Comparison of ENCODE assay signal across 29 cellular contexts in the genomic region with DNA sequence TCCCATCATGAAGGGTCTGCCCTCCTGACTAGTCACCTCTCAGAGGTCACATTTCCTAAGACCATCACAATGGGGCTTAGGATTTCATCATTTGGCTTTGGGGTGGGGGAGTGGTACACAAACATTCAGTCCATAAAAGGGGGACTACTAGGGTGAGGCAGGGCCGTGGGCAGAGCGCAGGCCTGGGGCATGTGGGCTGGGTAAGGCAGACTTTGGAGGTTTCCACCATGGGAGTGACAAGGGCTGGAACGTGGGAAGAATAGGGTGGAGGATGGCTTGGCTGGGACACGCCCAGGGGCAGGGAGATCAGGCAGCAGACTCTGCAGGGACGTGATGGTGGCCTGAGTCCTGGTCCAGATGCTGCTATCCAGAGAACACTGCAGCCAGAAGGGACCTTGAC. TPM values are rescaled to one million over a fixed set of nuclear protein-coding genes. Genes with fewer than 3 reads are reported as not detected.
"Had no signal": no experiment of that assay in that cellular context is flagged by ENCODE, and none has a peak within 500 bp of the region (broad histone marks: within the 10 kb centered on the region; RNA-seq: fewer than 3 reads in every experiment).

No MANE protein-coding gene starts in this region.

- H3K9me3 Mint-ChIP-seq: activated CD4-positive, alpha-beta T cell treated with anti-CD3 and anti-CD28 coated beads, Interleukin-2, amount 10 ng/mL, durations not matched to agents 24 days and 14 days; activated naive CD4-positive, alpha-beta T cell treated with anti-CD3 and anti-CD28 coated beads, Interleukin-2, amount 50 U/mL, for 72 hours; activated naive CD8-positive, alpha-beta T cell treated with anti-CD3 and anti-CD28 coated beads, Interleukin-2, amount 50 U/mL, for 24 hours; activated T-cell treated with anti-CD3 and anti-CD28 coated beads, Interleukin-2, amount 50 U/mL, for 24 hours; activated T-helper 1 cell treated with anti-CD3 and anti-CD28 coated beads, Interleukin-12 subunit alpha, Interleukin-12 subunit beta, Interleukin-2, Interleukin-4 antibody, amounts not matched to agents 30 ng/mL and 10 ng/mL and 1 ng/mL, durations not matched to agents 14 hours and 24 hours and 36 hours; T-helper 1 cell treated with Interleukin-12 subunit alpha and Interleukin-12 subunit beta and Interleukin-4 antibody, amounts not matched to agents 30 μg/mL and 1 μg/mL, for 36 hours had no signal

- DNase-seq: activated CD4-positive, alpha-beta T cell treated with anti-CD3 and anti-CD28 coated beads, Interleukin-2, amount 10 ng/mL, durations not matched to agents 24 days and 14 days; activated CD4-positive, alpha-beta T cell treated with anti-CD3 and anti-CD28 coated beads, Interleukin-2, amount 50 U/mL, for 48 hours; activated CD8-positive, alpha-beta memory T cell treated with anti-CD3 and anti-CD28 coated beads, Interleukin-2, amount 10 ng/mL, durations not matched to agents 7 days and 5 days; activated effector memory CD4-positive, alpha-beta T cell treated with anti-CD3 and anti-CD28 coated beads, Interleukin-2, amount 50 U/mL, for 16 hours; activated naive CD4-positive, alpha-beta T cell treated with Interleukin-2 at 50 U/mL for 16 hours; activated naive CD8-positive, alpha-beta T cell treated with anti-CD3 and anti-CD28 coated beads, Interleukin-2, amount 50 U/mL, for 24 hours; activated T-cell treated with anti-CD3 and anti-CD28 coated beads, Interleukin-2, amount 50 U/mL, for 24 hours; amniotic stem cell; body of pancreas; Karpas-422; MM.1S; NCI-H1105; NCI-H1436; NCI-H1694 treated with DMSO at 0.1 percent for 48 hours; NCI-H2081; NCI-H510A treated with DMSO at 0.1 percent for 48 hours; NK-92 treated with Interleukin-12 subunit alpha and Interleukin-12 subunit beta, amount 100 ng/mL, for 24 hours; OCI-M1; SHP77 treated with DMSO at 0.1 percent for 48 hours had no signal

- H3K27me3 ChIP-seq: ascending aorta, body of pancreas had no signal

- H3K27ac Mint-ChIP-seq: activated CD4-positive, alpha-beta T cell treated with anti-CD3 and anti-CD28 coated beads, Interleukin-2, amount 10 ng/mL, durations not matched to agents 24 days and 14 days; activated CD8-positive, alpha-beta memory T cell treated with anti-CD3 and anti-CD28 coated beads, Interleukin-2, amount 10 ng/mL, durations not matched to agents 7 days and 5 days; activated naive CD4-positive, alpha-beta T cell treated with anti-CD3 and anti-CD28 coated beads, Interleukin-2, amount 50 U/mL, for 72 hours; activated naive CD8-positive, alpha-beta T cell treated with anti-CD3 and anti-CD28 coated beads, Interleukin-2, amount 50 U/mL, for 24 hours; activated T-cell treated with anti-CD3 and anti-CD28 coated beads, Interleukin-2, amount 50 U/mL, for 24 hours; activated T-helper 1 cell treated with anti-CD3 and anti-CD28 coated beads, Interleukin-12 subunit alpha, Interleukin-12 subunit beta, Interleukin-2, Interleukin-4 antibody, amounts not matched to agents 30 ng/mL and 10 ng/mL and 1 ng/mL, durations not matched to agents 14 hours and 24 hours and 36 hours; T-helper 1 cell treated with Interleukin-12 subunit alpha and Interleukin-12 subunit beta and Interleukin-4 antibody, amounts not matched to agents 30 μg/mL and 1 μg/mL, for 36 hours had no signal

- H3K27ac ChIP-seq: ascending aorta, body of pancreas, RWPE1 had no signal

- H3K36me3 ChIP-seq: ascending aorta had no signal

- H3K36me3 Mint-ChIP-seq: activated CD8-positive, alpha-beta memory T cell treated with anti-CD3 and anti-CD28 coated beads, Interleukin-2, amount 10 ng/mL, durations not matched to agents 7 days and 5 days; activated naive CD4-positive, alpha-beta T cell treated with anti-CD3 and anti-CD28 coated beads, Interleukin-2, amount 50 U/mL, for 72 hours had no signal

- H3K9me3 ChIP-seq: ascending aorta, body of pancreas had no signal

- H3K4me1 Mint-ChIP-seq: activated CD8-positive, alpha-beta memory T cell treated with anti-CD3 and anti-CD28 coated beads, Interleukin-2, amount 10 ng/mL, durations not matched to agents 7 days and 5 days; activated naive CD8-positive, alpha-beta T cell treated with anti-CD3 and anti-CD28 coated beads, Interleukin-2, amount 50 U/mL, for 24 hours had no signal

- H3K4me3 Mint-ChIP-seq: activated CD4-positive, alpha-beta T cell treated with anti-CD3 and anti-CD28 coated beads, Interleukin-2, amount 10 ng/mL, durations not matched to agents 24 days and 14 days; activated CD8-positive, alpha-beta memory T cell treated with anti-CD3 and anti-CD28 coated beads, Interleukin-2, amount 10 ng/mL, durations not matched to agents 7 days and 5 days; activated naive CD8-positive, alpha-beta T cell treated with anti-CD3 and anti-CD28 coated beads, Interleukin-2, amount 50 U/mL, for 24 hours; activated T-cell treated with anti-CD3 and anti-CD28 coated beads, Interleukin-2, amount 50 U/mL, for 24 hours; activated T-helper 1 cell treated with anti-CD3 and anti-CD28 coated beads, Interleukin-12 subunit alpha, Interleukin-12 subunit beta, Interleukin-2, Interleukin-4 antibody, amounts not matched to agents 30 ng/mL and 10 ng/mL and 1 ng/mL, durations not matched to agents 14 hours and 24 hours and 36 hours; T-helper 1 cell treated with Interleukin-12 subunit alpha and Interleukin-12 subunit beta and Interleukin-4 antibody, amounts not matched to agents 30 μg/mL and 1 μg/mL, for 36 hours had no signal

- H3K27me3 Mint-ChIP-seq: activated CD8-positive, alpha-beta memory T cell treated with anti-CD3 and anti-CD28 coated beads, Interleukin-2, amount 10 ng/mL, durations not matched to agents 7 days and 5 days; activated naive CD8-positive, alpha-beta T cell treated with anti-CD3 and anti-CD28 coated beads, Interleukin-2, amount 50 U/mL, for 24 hours; activated T-cell treated with anti-CD3 and anti-CD28 coated beads, Interleukin-2, amount 50 U/mL, for 24 hours had no signal

- ATAC-seq: activated CD4-positive, CD25-positive, alpha-beta regulatory T cell treated with anti-CD3 and anti-CD28 coated beads, Interleukin-2, amount 50 U/mL, for 24 hours; activated CD8-positive, alpha-beta memory T cell treated with anti-CD3 and anti-CD28 coated beads, Interleukin-2, amount 10 ng/mL, durations not matched to agents 7 days and 5 days; activated naive CD4-positive, alpha-beta T cell treated with anti-CD3 and anti-CD28 coated beads, Interleukin-2, amount 50 U/mL, for 72 hours; activated naive CD8-positive, alpha-beta T cell treated with anti-CD3 and anti-CD28 coated beads, Interleukin-2, amount 50 U/mL, for 24 hours; body of pancreas; Panc1 had no signal

- FAIRE-seq: K562 had no signal

- H3K4me1 ChIP-seq: ascending aorta had no signal

- H3K4me3 ChIP-seq: ascending aorta, body of pancreas, K562 had no signal

RNA-seq across cellular contexts. Expression of gene CRHR2, which starts 24.6 kb away (rescaled TPM):
- total RNA-seq: activated CD4-positive, alpha-beta T cell treated with anti-CD3 and anti-CD28 coated beads, Interleukin-2, amount 10 ng/mL, durations not matched to agents 24 days and 14 days; activated CD8-positive, alpha-beta memory T cell treated with anti-CD3 and anti-CD28 coated beads, Interleukin-2, amount 10 ng/mL, durations not matched to agents 7 days and 5 days; activated naive CD4-positive, alpha-beta T cell treated with anti-CD3 and anti-CD28 coated beads, Interleukin-2, amount 50 U/mL, for 72 hours; activated T-helper 1 cell treated with anti-CD3 and anti-CD28 coated beads, Interleukin-12 subunit alpha, Interleukin-12 subunit beta, Interleukin-2, Interleukin-4 antibody, amounts not matched to agents 30 ng/mL and 10 ng/mL and 1 ng/mL, durations not matched to agents 14 hours and 24 hours and 36 hours; bronchial epithelial cell; K562; SK-MEL-5 had no signal
- polyA plus RNA-seq: K562 had no signal

RNA-seq across cellular contexts. Expression of gene INMT, which starts 45.1 kb away (rescaled TPM):
- total RNA-seq: activated CD4-positive, alpha-beta T cell treated with anti-CD3 and anti-CD28 coated beads, Interleukin-2, amount 10 ng/mL, durations not matched to agents 24 days and 14 days; SK-MEL-5 had no signal
- polyA plus RNA-seq: K562 had no signal
